ENCODE assay signal across 8 cellular contexts in genomic region chr11:123261345-123262106, GRCh38.
DNase-seq lines count a peak whose midpoint lies in the region; ATAC-seq and TF ChIP-seq lines count a peak whose summit lies in the region.

No MANE protein-coding gene starts in this region.

- H3K4me3 ChIP-seq in WI38 (ENCODE audit: low read depth, low read length) (no peak overlapping the region), mammary epithelial cell (replicated peaks in 1 of 3; ENCODE audit: insufficient read depth in 1 of 3, low read depth in 2 of 3, low read length in 3 of 3) (no peak overlapping the region)

- intact Hi-C loops in CD4-positive, alpha-beta T cell (cut with DNase I, micrococcal nuclease), result no loop called here
- intact Hi-C loops in mammary epithelial cell (cut with micrococcal nuclease), result loop anchor here (1.0 kb wide), 1 partner anchor 150 kb away; no protein-coding TSS in a partner anchor

- H3K4me1 ChIP-seq in mammary epithelial cell (ENCODE audit: insufficient read depth, low read length), result peaks cover 6% of the 10 kb centered on the region

- dilution Hi-C loops in mammary epithelial cell (cut with HindIII; ENCODE audit: low sequenced_read_pairs), result loop anchor here (5.0 kb wide), 1 partner anchor 159 kb away; no protein-coding TSS in a partner anchor

- peak; percentile 24 to 65 (median 46) for DNase-seq in CD4-positive, alpha-beta T cell
- peak; percentile 83 for DNase-seq in NCI-H1436 (lab: John Stamatoyannopoulos, UW)
- peak; percentile 71 for DNase-seq in mammary epithelial cell
- peak; percentile 68 for DNase-seq in iris pigment epithelial cell (ENCODE audit: low read depth)
- peak; percentile 55 to 80 (median 68) for DNase-seq in stimulated activated CD4-positive, alpha-beta T cell treated with anti-CD3 and anti-CD28 coated beads, Interleukin-12 subunit alpha, Interleukin-12 subunit beta, amount 100 ng/mL, for 48 hours (ENCODE audit: low read depth in 2 of 3, low spot score in 1 of 3)
- DNase-seq in NCI-H2171 (lab: John Stamatoyannopoulos, UW), result no peak

- H3K27ac Mint-ChIP-seq in CD4-positive, alpha-beta T cell, result no peak overlapping the region

- CTCF ChIA-PET in CD4-positive, alpha-beta T cell (lab: Charles Lee), result interaction anchor here (0.6 to 2.1 kb wide), 7 partner anchors 9 to 366 kb away, joined by 3 to 7 read pairs (median 3); no protein-coding TSS in a partner anchor
- CTCF ChIA-PET in mammary epithelial cell (lab: Charles Lee; ENCODE audit: low non-redundant PET), result interaction anchor here (0.6 to 1.5 kb wide), 12 partner anchors 9 to 374 kb away, joined by 3 to 14 read pairs (median 4); no protein-coding TSS in a partner anchor

- peak overlapping the region; percentile 90 for H2AFZ ChIP-seq in mammary epithelial cell (ENCODE audit: low read depth, low read length)

- H3K36me3 ChIP-seq in mammary epithelial cell (ENCODE audit: insufficient read depth, low read length), result no peaks in the 10 kb centered on the region

- no peaks in the 10 kb centered on the region for H4K20me1 ChIP-seq in mammary epithelial cell (ENCODE audit: insufficient read depth, low read length)

- no peak overlapping the region for H3K27ac ChIP-seq in CD4-positive, alpha-beta T cell (ENCODE audit: low read depth, low read length)
- H3K27ac ChIP-seq in mammary epithelial cell (ENCODE audit: insufficient read depth, low read depth, low read length), result no peak overlapping the region

- peak overlapping the region; percentile 63 for H3K4me3 Mint-ChIP-seq in CD4-positive, alpha-beta T cell

- ATAC-seq in CD4-positive, alpha-beta T cell (ENCODE audit: poor library complexity), result peak; percentile 73
- ATAC-seq in GM21619 (IDR thresholded peaks at IDR 0.05; ENCODE audit: unreplicated experiment), result peak; percentile 48

- peak; percentile 82 for TF ChIP-seq CTCF in CD4-positive, alpha-beta T cell (IDR thresholded peaks at IDR 0.05)
- TF ChIP-seq CTCF in WI38 (IDR thresholded peaks at IDR 0.05; ENCODE audit: low read depth, low read length), result peak; percentile 93
- peak; percentile 89 for TF ChIP-seq CTCF in mammary epithelial cell (conservative IDR thresholded peaks at IDR 0.05 in 1 of 2, IDR thresholded peaks at IDR 0.05 in 1 of 2; ENCODE audit: extremely low read depth in 1 of 2, insufficient read depth in 1 of 2, low read depth in 1 of 2, low read length in 2 of 2)

- peaks cover 12% of the 10 kb centered on the region for H3K9me3 ChIP-seq in CD4-positive, alpha-beta T cell (ENCODE audit: control insufficient read depth, low read length)
- peaks cover 3% of the 10 kb centered on the region for H3K9me3 ChIP-seq in mammary epithelial cell (replicated peaks; ENCODE audit: insufficient read depth, low read length)

- peak overlapping the region; percentile 19 for H3K9ac ChIP-seq in mammary epithelial cell (ENCODE audit: insufficient read depth, low read length)

- peaks cover 15% of the 10 kb centered on the region for H3K27me3 ChIP-seq in CD4-positive, alpha-beta T cell (ENCODE audit: control insufficient read depth, insufficient read depth, low read length)
- H3K27me3 ChIP-seq in mammary epithelial cell (ENCODE audit: insufficient read depth, low read length), result no peaks in the 10 kb centered on the region

- peaks cover 35% of the 10 kb centered on the region for H3K27me3 Mint-ChIP-seq in CD4-positive, alpha-beta T cell

- WGBS in mammary epithelial cell (ENCODE audit: low coverage, missing lambda C conversion rate), result 18% methylated on average over 20 of the region's 25 CpGs

- in situ Hi-C loops in mammary epithelial cell (cut with MboI; ENCODE audit: low sequenced_read_pairs in 2 of 2), result no loop called here

- POLR2A ChIA-PET in CD4-positive, alpha-beta T cell (lab: Charles Lee), result interaction anchor here (0.6 to 1.0 kb wide), 3 partner anchors 8 to 183 kb away, joined by 3 to 4 read pairs (median 3); no protein-coding TSS in a partner anchor

- no peaks in the 10 kb centered on the region for H3K79me2 ChIP-seq in mammary epithelial cell (ENCODE audit: insufficient read depth, low read length)

- peaks cover 2% of the 10 kb centered on the region for H3K9me3 Mint-ChIP-seq in CD4-positive, alpha-beta T cell

- BruUV-seq in mammary epithelial cell (replicated peaks; lab: Mats Ljungman, UMichigan), result TSS peak; percentile 98

- no peaks in the 10 kb centered on the region for H3K36me3 Mint-ChIP-seq in CD4-positive, alpha-beta T cell (ENCODE audit: low read depth)

- H3K4me2 ChIP-seq in mammary epithelial cell (ENCODE audit: insufficient read depth, low read depth, low read length), result peak overlapping the region; percentile 54

- peaks cover 5% of the 10 kb centered on the region for H3K4me1 Mint-ChIP-seq in CD4-positive, alpha-beta T cell (ENCODE audit: low read depth)
